In the genomic region with DNA sequence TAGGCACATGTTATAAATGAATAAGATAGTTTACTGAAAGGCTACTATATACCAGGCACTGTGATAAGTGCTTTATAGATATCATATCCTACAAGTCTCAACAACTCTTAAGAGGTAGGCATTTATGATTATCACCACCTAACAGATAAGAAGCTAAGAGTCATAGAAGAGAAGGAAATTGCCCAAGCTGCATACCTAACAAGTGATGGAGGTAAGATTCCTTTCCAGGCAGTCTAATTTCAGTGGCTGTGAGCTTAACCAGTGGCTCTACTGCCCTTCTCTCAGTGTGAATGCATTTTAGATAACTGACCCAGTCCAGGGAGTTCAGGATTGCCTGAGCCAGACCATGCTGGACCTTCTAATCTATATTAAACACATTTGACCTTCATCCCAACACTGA, we compare ENCODE assay signal across 16 cellular contexts. TPM values are rescaled to one million over a fixed set of nuclear protein-coding genes. Genes with fewer than 3 reads are reported as not detected.
"Had no signal": no experiment of that assay in that cellular context is flagged by ENCODE, and none has a peak within 500 bp of the region (broad histone marks: within the 10 kb centered on the region; RNA-seq: fewer than 3 reads in every experiment).

No MANE protein-coding gene starts in this region.

- H3K4me3 Mint-ChIP-seq: naive thymus-derived CD4-positive, alpha-beta T cell; T-helper 2 cell treated with Interferon-gamma antibody and Interleukin-4, amounts not matched to agents 5 μg/mL and 100 μg/mL, for 36 hours had no signal

- H3K27ac Mint-ChIP-seq: naive thymus-derived CD4-positive, alpha-beta T cell; T-helper 2 cell treated with Interferon-gamma antibody and Interleukin-4, amounts not matched to agents 5 μg/mL and 100 μg/mL, for 36 hours had no signal

- H3K36me3 Mint-ChIP-seq: naive thymus-derived CD4-positive, alpha-beta T cell had no signal

- H3K27me3 ChIP-seq: esophagus muscularis mucosa, pancreas had no signal

- H3K9me3 Mint-ChIP-seq: T-helper 2 cell treated with Interferon-gamma antibody and Interleukin-4, amounts not matched to agents 5 μg/mL and 100 μg/mL, for 36 hours had no signal

- ATAC-seq: left lobe of liver; mucosa of descending colon; naive thymus-derived CD4-positive, alpha-beta T cell; pancreas; sciatic nerve had no signal

- H3K4me1 ChIP-seq: esophagus muscularis mucosa, pancreas had no signal

- DNase-seq: activated CD4-positive, alpha-beta T cell treated with anti-CD3 and anti-CD28 coated beads, Interleukin-2, amount 50 U/mL, for 1 hour; activated CD4-positive, CD25-positive, alpha-beta regulatory T cell; activated naive CD4-positive, alpha-beta T cell treated with Interleukin-2 at 50 U/mL for 16 hours; aorta; foreskin fibroblast; mucosa of descending colon; naive thymus-derived CD4-positive, alpha-beta T cell; pancreas; stimulated activated CD4-positive, alpha-beta T cell treated with anti-CD3 and anti-CD28 coated beads, Interleukin-1b, Interleukin-23, amount 100 ng/mL, for 48 hours had no signal

- H3K36me3 ChIP-seq: esophagus muscularis mucosa, pancreas, thoracic aorta had no signal

- H3K4me3 ChIP-seq: esophagus muscularis mucosa, mucosa of descending colon, pancreas, thoracic aorta had no signal

- H3K4me1 Mint-ChIP-seq: naive thymus-derived CD4-positive, alpha-beta T cell had no signal

- H3K9me3 ChIP-seq: esophagus muscularis mucosa, mucosa of descending colon, pancreas, thoracic aorta had no signal

- H3K27ac ChIP-seq: esophagus muscularis mucosa, pancreas, thoracic aorta had no signal

RNA-seq across cellular contexts. Expression of gene HEPHL1, which starts 39.2 kb away (rescaled TPM):
- total RNA-seq: activated CD8-positive, alpha-beta memory T cell treated with anti-CD3 and anti-CD28 coated beads for 36 hours; cardiac septum; left lobe of liver; naive thymus-derived CD4-positive, alpha-beta T cell; pancreas; sciatic nerve; thoracic aorta had no signal
- polyA plus RNA-seq: naive thymus-derived CD4-positive, alpha-beta T cell; pancreas had no signal
